ENCODE assay signal across 13 cellular contexts in genomic region chr6:157760137-157760536, GRCh38.
A peak's percentile ranks its signal among the peaks of the same experiment; 100 is the strongest.
DNase-seq lines count a peak whose midpoint lies in the region; ATAC-seq, FAIRE-seq and TF ChIP-seq lines count a peak whose summit lies in the region.
"Had no signal": no experiment of that assay in that cellular context is flagged by ENCODE, and none has a peak within 500 bp of the region (broad histone marks: within the 10 kb centered on the region; RNA-seq: fewer than 3 reads in every experiment).

No MANE protein-coding gene starts in this region.

- DNase-seq in IMR-90 (no peak), astrocyte (ENCODE audit: low read depth) (no peak), dorsolateral prefrontal cortex (no peak), NCI-H226 (no peak), SIG-M5 (lab: John Stamatoyannopoulos, UW) (no peak), posterior cingulate gyrus (no peak)
- no peak for DNase-seq in naive thymus-derived CD4-positive, alpha-beta T cell
- DNase-seq: central memory CD4-positive, alpha-beta T cell; COR-L47; NCI-H2029 treated with DMSO at 0.1 percent for 48 hours had no signal

- H3K4me2 ChIP-seq in BLaER1: peak overlapping the region; percentile 92
- H3K4me2 ChIP-seq in IMR-90 (ENCODE audit: low read depth, low read length): no peak overlapping the region
- peak overlapping the region; percentile 81 for H3K4me2 ChIP-seq in astrocyte (ENCODE audit: low read length)
- H3K4me2 ChIP-seq: GM23338 had no signal

- H2AFZ ChIP-seq in IMR-90 (replicated peaks; ENCODE audit: low read length, poor library complexity) (no peak overlapping the region), astrocyte (ENCODE audit: low read depth, low read length) (no peak overlapping the region)
- H2AFZ ChIP-seq: GM23338 had no signal

- peak overlapping the region; percentile 19 for H3K27ac Mint-ChIP-seq in astrocyte (ENCODE audit: unreplicated experiment)
- H3K27ac Mint-ChIP-seq in naive thymus-derived CD4-positive, alpha-beta T cell: peak overlapping the region in 8 of 9 donors; percentile 59 to 98 (median 83)
- H3K27ac Mint-ChIP-seq: GM23338 had no signal

- H3K27ac ChIP-seq in BLaER1 (no peak overlapping the region), IMR-90 (ENCODE audit: insufficient read depth, low read length) (peak overlapping the region; percentile 69; the same call in 1 of the 2 replicates), astrocyte (ENCODE audit: low read depth, low read length) (peak overlapping the region; percentile 83), dorsolateral prefrontal cortex (peak overlapping the region in 4 of 59 donors; percentile 35 to 48 (median 36))
- H3K27ac ChIP-seq in naive thymus-derived CD4-positive, alpha-beta T cell (ENCODE audit: low read depth, low read length): no peak overlapping the region

- no TSS peak for BruUV-seq in IMR-90 (replicated peaks; lab: Mats Ljungman, UMichigan)

- H3K27me3 ChIP-seq in BLaER1 (no peaks in the 10 kb centered on the region), IMR-90 (ENCODE audit: control insufficient read depth, insufficient read depth, low read length) (no peaks in the 10 kb centered on the region), astrocyte (ENCODE audit: insufficient read depth, low read length) (no peaks in the 10 kb centered on the region), dorsolateral prefrontal cortex (no peaks in the 10 kb centered on the region)
- H3K27me3 ChIP-seq in naive thymus-derived CD4-positive, alpha-beta T cell (ENCODE audit: control insufficient read depth in 2 of 2, insufficient read depth in 2 of 2, low read length in 2 of 2): no peaks in the 10 kb centered on the region

- intact Hi-C loops in IMR-90 (cut with micrococcal nuclease) (no loop called here), dorsolateral prefrontal cortex (cut with DNase I) (loop anchor here in 1 of 2 donors (5.0 kb wide), 1 partner anchor 62 kb away; the partner anchor contains the start of gene SNX9), posterior cingulate gyrus (cut with DNase I) (loop anchor here (5.0 kb wide), 1 partner anchor 62 kb away; the partner anchor contains the start of gene SNX9)
- intact Hi-C loops in naive thymus-derived CD4-positive, alpha-beta T cell (cut with micrococcal nuclease): loop anchor here (2.0 to 10.0 kb wide), 7 partner anchors 125 to 1095 kb away; partner anchors contain the start of gene TMEM242 (in 1 of the 2)

- FAIRE-seq in astrocyte (lab: Jason Lieb, UNC): no peak

- peak overlapping the region; percentile 30 to 85; a peak in 3 of 4 replicates for H4K8ac ChIP-seq in IMR-90 (ENCODE audit: low read depth in 2 of 2, low read length in 2 of 2)

- H3K9me3 ChIP-seq in BLaER1 (no peaks in the 10 kb centered on the region), IMR-90 (ENCODE audit: control insufficient read depth, insufficient read depth, low read length) (no peaks in the 10 kb centered on the region), astrocyte (ENCODE audit: insufficient read depth, low read depth, low read length) (no peaks in the 10 kb centered on the region)
- no peaks in the 10 kb centered on the region for H3K9me3 ChIP-seq in naive thymus-derived CD4-positive, alpha-beta T cell (ENCODE audit: control insufficient read depth in 2 of 3, low read length in 3 of 3)

- peak overlapping the region; percentile 90; the same call in 2 of the 3 replicates for H2BK15ac ChIP-seq in IMR-90 (ENCODE audit: low read depth, low read length)

- peak overlapping the region; percentile 90 for H2AK9ac ChIP-seq in IMR-90 (replicated peaks; ENCODE audit: low read depth, low read length, poor library complexity)

- no peak for ATAC-seq in IMR-90 (ENCODE audit: low read depth)
- no peak for ATAC-seq in naive thymus-derived CD4-positive, alpha-beta T cell
- ATAC-seq: GM23338 had no signal

- peak overlapping the region; percentile 38 for H3K18ac ChIP-seq in IMR-90 (ENCODE audit: low read depth, low read length)

- no peak for TF ChIP-seq POLR2A in IMR-90 (IDR thresholded peaks at IDR 0.05; ENCODE audit: low read depth, low read length)

- H2BK20ac ChIP-seq in IMR-90 (ENCODE audit: low read depth, low read length): peak overlapping the region; percentile 89

- peak overlapping the region; percentile 13 for H4K5ac ChIP-seq in IMR-90 (ENCODE audit: low read depth, low read length)

- peak overlapping the region; percentile 46; the same call in 1 of the 2 replicates for H3K56ac ChIP-seq in IMR-90 (ENCODE audit: extremely low read depth, insufficient read depth, low read length)

- H3K79me2 ChIP-seq in astrocyte (ENCODE audit: insufficient read depth, low read length): no peaks in the 10 kb centered on the region

- H3K4ac ChIP-seq in IMR-90 (ENCODE audit: low read depth, low read length): peak overlapping the region; percentile 92

- peak overlapping the region; percentile 82 for H3K14ac ChIP-seq in IMR-90 (replicated peaks; ENCODE audit: low read depth, low read length)

- peak overlapping the region; percentile 79 for H4K91ac ChIP-seq in IMR-90 (ENCODE audit: insufficient read depth, low read depth, low read length)

- peaks cover 0 to 13% of the 10 kb centered on the region in 2 experiments; a peak in 2 of 4 replicates for H3K79me1 ChIP-seq in IMR-90 (ENCODE audit: low read depth in 1 of 2, low read length in 2 of 2)

- H2BK120ac ChIP-seq in IMR-90 (ENCODE audit: low read depth, low read length): peak overlapping the region; percentile 92

- H3K4me1 Mint-ChIP-seq in astrocyte (ENCODE audit: low read depth, unreplicated experiment): peaks cover 54% of the 10 kb centered on the region
- H3K4me1 Mint-ChIP-seq in naive thymus-derived CD4-positive, alpha-beta T cell: peaks cover 54 to 93% (median 86%) of the 10 kb centered on the region in 7 donors

- H4K20me1 ChIP-seq in BLaER1 (peaks cover 16% of the 10 kb centered on the region), IMR-90 (ENCODE audit: insufficient read depth, low read length) (peaks cover 3% of the 10 kb centered on the region; the same call in 1 of the 2 replicates), astrocyte (ENCODE audit: insufficient read depth, low read length) (no peaks in the 10 kb centered on the region)

- TF ChIP-seq CTCF in IMR-90 (conservative IDR thresholded peaks at IDR 0.05; ENCODE audit: low read depth, low read length) (no peak), astrocyte (IDR thresholded peaks at IDR 0.05; ENCODE audit: insufficient read depth, low read depth, low read length) (no peak), dorsolateral prefrontal cortex (IDR thresholded peaks at IDR 0.05 in 54 of 56, conservative IDR thresholded peaks at IDR 0.05 in 2 of 56; ENCODE audit: low read depth in 1 of 56, partially characterized antibody in 56 of 56) (no peak)

- H2BK5ac ChIP-seq in IMR-90 (ENCODE audit: low read depth, low read length, poor library complexity, severe bottlenecking): peak overlapping the region; percentile 74

- dilution Hi-C loops in IMR-90 (cut with HindIII; ENCODE audit: low sequenced_read_pairs, unreplicated experiment): no loop called here

- WGBS in IMR-90 (ENCODE audit: extremely low coverage in 2 of 2, insufficient read length in 1 of 2), 2 experiments: 100% methylated on average over 1 of the region's 6 CpGs; no CpG with 5 or more reads in 1 of the 2 experiments

- peaks cover 2% of the 10 kb centered on the region for H3K27me3 Mint-ChIP-seq in astrocyte (ENCODE audit: low read depth, unreplicated experiment)
- H3K27me3 Mint-ChIP-seq in naive thymus-derived CD4-positive, alpha-beta T cell: peaks cover 0 to 41% (median 0%) of the 10 kb centered on the region in 5 donors

- no peak overlapping the region for H3K9ac ChIP-seq in BLaER1
- H3K9ac ChIP-seq in IMR-90 (ENCODE audit: low read depth, low read length): no peak overlapping the region
- peak overlapping the region; percentile 58 for H3K9ac ChIP-seq in astrocyte (ENCODE audit: low read length)

- H3K4me3 Mint-ChIP-seq in astrocyte (ENCODE audit: unreplicated experiment): no peak overlapping the region
- peak overlapping the region in 1 of 10 donors; percentile 47 for H3K4me3 Mint-ChIP-seq in naive thymus-derived CD4-positive, alpha-beta T cell
- H3K4me3 Mint-ChIP-seq: GM23338, neural crest cell had no signal

- no peak for TF ChIP-seq RAD21 in IMR-90 (IDR thresholded peaks at IDR 0.05; ENCODE audit: low read length)

- H3K36me3 ChIP-seq in BLaER1: no peaks in the 10 kb centered on the region
- no peaks in the 10 kb centered on the region for H3K36me3 ChIP-seq in IMR-90 (ENCODE audit: control insufficient read depth, insufficient read depth, low read length)
- H3K36me3 ChIP-seq in astrocyte (ENCODE audit: insufficient read depth, low read length): no peaks in the 10 kb centered on the region
- no peaks in the 10 kb centered on the region for H3K36me3 ChIP-seq in naive thymus-derived CD4-positive, alpha-beta T cell (ENCODE audit: control insufficient read depth in 2 of 3, insufficient read depth in 3 of 3, low read length in 3 of 3)

- no peaks in the 10 kb centered on the region for H3K36me3 Mint-ChIP-seq in astrocyte (ENCODE audit: low read depth, unreplicated experiment)
- H3K36me3 Mint-ChIP-seq in naive thymus-derived CD4-positive, alpha-beta T cell: peaks cover 0 to 5% (median 0%) of the 10 kb centered on the region in 5 donors

- in situ Hi-C loops in IMR-90 (cut with MboI; ENCODE audit: low sequenced_read_pairs): no loop called here

- peak overlapping the region; percentile 84; the same call in 1 of the 2 replicates for H3K23ac ChIP-seq in IMR-90 (ENCODE audit: low read depth, low read length)

- POLR2A ChIA-PET in IMR-90 (lab: Charles Lee; ENCODE audit: unreplicated experiment): interaction anchor here (0.6 kb wide), 1 partner anchor 647 kb away, joined by 6 read pairs; no protein-coding TSS in a partner anchor
- POLR2A ChIA-PET in naive thymus-derived CD4-positive, alpha-beta T cell (lab: Charles Lee): interaction anchor here (1.0 to 1.4 kb wide), 2 partner anchors 55 to 153 kb away, joined by 3 to 4 read pairs; no protein-coding TSS in a partner anchor

- peaks cover 25% of the 10 kb centered on the region for H3K9me1 ChIP-seq in IMR-90 (ENCODE audit: insufficient read depth, low read length)

- H3K4me1 ChIP-seq in BLaER1 (peaks cover 70% of the 10 kb centered on the region), IMR-90 (ENCODE audit: control insufficient read depth, insufficient read depth, low read length) (peaks cover 34% of the 10 kb centered on the region), astrocyte (ENCODE audit: insufficient read depth, low read length) (peaks cover 44% of the 10 kb centered on the region)
- H3K4me1 ChIP-seq in naive thymus-derived CD4-positive, alpha-beta T cell (ENCODE audit: control insufficient read depth in 2 of 2, insufficient read depth in 2 of 2, low read length in 2 of 2): peaks cover 26 to 73% of the 10 kb centered on the region in 2 donors

- CTCF ChIA-PET in IMR-90 (lab: Yijun Ruan, JAX): no interaction called here
- CTCF ChIA-PET in naive thymus-derived CD4-positive, alpha-beta T cell (lab: Charles Lee): interaction anchor here (1.4 to 6.6 kb wide), 4 partner anchors 10 to 113 kb away, joined by 3 to 53 read pairs (median 4); no protein-coding TSS in a partner anchor

- peak overlapping the region; percentile 93 for H2AK5ac ChIP-seq in IMR-90 (ENCODE audit: low read depth, low read length)

- H3K4me3 ChIP-seq in BLaER1 (no peak overlapping the region), IMR-90 (ENCODE audit: insufficient read depth, low read depth, low read length) (no peak overlapping the region), astrocyte (ENCODE audit: insufficient read depth, low read depth, low read length) (no peak overlapping the region), dorsolateral prefrontal cortex (no peak overlapping the region)
- H3K4me3 ChIP-seq in naive thymus-derived CD4-positive, alpha-beta T cell (ENCODE audit: low read length): no peak overlapping the region
- H3K4me3 ChIP-seq: GM23338 had no signal

- H3K9me3 Mint-ChIP-seq in astrocyte (ENCODE audit: unreplicated experiment): peaks cover 4% of the 10 kb centered on the region
- H3K9me3 Mint-ChIP-seq in naive thymus-derived CD4-positive, alpha-beta T cell: peaks cover 0 to 3% (median 0%) of the 10 kb centered on the region in 11 donors
- H3K9me3 Mint-ChIP-seq: GM23338, neural crest cell had no signal

Comparison
In these comparisons a context has a peak if more than half of its experiments do, and no peak if none do; other contexts are left out.
1. H3K27ac ChIP-seq: peak in IMR-90 (single experiment) and astrocyte (single experiment); none in BLaER1 (single experiment) and naive thymus-derived CD4-positive, alpha-beta T cell (single experiment).